In genomic region chr16:85523602-85524364, GRCh38 we compare ENCODE assay signal across 11 cellular contexts.
A peak's percentile ranks its signal among the peaks of the same experiment; 100 is the strongest.
DNase-seq lines count a peak whose midpoint lies in the region; ATAC-seq, FAIRE-seq and TF ChIP-seq lines count a peak whose summit lies in the region.
"Had no signal": no experiment of that assay in that cellular context is flagged by ENCODE, and none has a peak within 500 bp of the region (broad histone marks: within the 10 kb centered on the region; RNA-seq: fewer than 3 reads in every experiment).

No MANE protein-coding gene starts in this region.

- H3K27ac ChIP-seq in pancreas: peak overlapping the region in 2 of 4 donors; percentile 27 to 41

- H3K9me3 ChIP-seq in pancreas: no peaks in the 10 kb centered on the region

- no peak overlapping the region for H3K4me3 Mint-ChIP-seq in activated CD8-positive, alpha-beta T cell treated with anti-CD3 and anti-CD28 coated beads, Interleukin-2, amount 10 ng/mL, durations not matched to agents 7 days and 5 days
- H3K4me3 Mint-ChIP-seq in stimulated activated naive B cell treated with anti-CD40 and anti-IgM and Interleukin-4, amounts not matched to agents 10 μg/mL and 1 μg/mL and 100 μg/mL, for 72 hours: no peak overlapping the region
- H3K4me3 Mint-ChIP-seq: dendritic cell treated with granulocyte-macrophage colony-stimulating factor and Interleukin-4, amounts not matched to agents 40 ng/mL and 50 ng/mL, for 4 days; neural crest cell had no signal

- H3K36me3 ChIP-seq in pancreas: no peaks in the 10 kb centered on the region

- no peaks in the 10 kb centered on the region for H3K36me3 Mint-ChIP-seq in activated CD8-positive, alpha-beta T cell treated with anti-CD3 and anti-CD28 coated beads, Interleukin-2, amount 10 ng/mL, durations not matched to agents 7 days and 5 days (ENCODE audit: low read depth)
- H3K36me3 Mint-ChIP-seq in stimulated activated naive B cell treated with anti-CD40 and anti-IgM and Interleukin-4, amounts not matched to agents 10 μg/mL and 1 μg/mL and 100 μg/mL, for 72 hours: no peaks in the 10 kb centered on the region

- no peak overlapping the region for H3K4me3 ChIP-seq in pancreas

- CTCF ChIA-PET in activated CD8-positive, alpha-beta T cell treated with anti-CD3 and anti-CD28 coated beads, Interleukin-2, amount 10 ng/mL, durations not matched to agents 7 days and 5 days (lab: Charles Lee): no interaction called here

- no peaks in the 10 kb centered on the region for H3K27me3 ChIP-seq in pancreas

- no peak for TF ChIP-seq CTCF in pancreas (IDR thresholded peaks at IDR 0.05)

- POLR2A ChIA-PET in activated CD8-positive, alpha-beta T cell treated with anti-CD3 and anti-CD28 coated beads, Interleukin-2, amount 10 ng/mL, durations not matched to agents 7 days and 5 days (lab: Charles Lee): no interaction called here

- no peaks in the 10 kb centered on the region for H3K27me3 Mint-ChIP-seq in activated CD8-positive, alpha-beta T cell treated with anti-CD3 and anti-CD28 coated beads, Interleukin-2, amount 10 ng/mL, durations not matched to agents 7 days and 5 days (ENCODE audit: low read depth)
- peaks cover 17 to 23% of the 10 kb centered on the region in 2 donors for H3K27me3 Mint-ChIP-seq in stimulated activated naive B cell treated with anti-CD40 and anti-IgM and Interleukin-4, amounts not matched to agents 10 μg/mL and 1 μg/mL and 100 μg/mL, for 72 hours

- FAIRE-seq in pancreas (lab: Jason Lieb, UNC): no peak
- FAIRE-seq: GM18507 had no signal

- intact Hi-C loops in pancreas (cut with DNase I): no loop called here

- no peaks in the 10 kb centered on the region for H3K4me1 Mint-ChIP-seq in activated CD8-positive, alpha-beta T cell treated with anti-CD3 and anti-CD28 coated beads, Interleukin-2, amount 10 ng/mL, durations not matched to agents 7 days and 5 days (ENCODE audit: low read depth)
- H3K4me1 Mint-ChIP-seq in stimulated activated naive B cell treated with anti-CD40 and anti-IgM and Interleukin-4, amounts not matched to agents 10 μg/mL and 1 μg/mL and 100 μg/mL, for 72 hours: peaks cover 0 to 7% of the 10 kb centered on the region in 2 donors

- H3K4me1 ChIP-seq in pancreas: peaks cover 28 to 38% (median 32%) of the 10 kb centered on the region in 3 donors

- peak; percentile 47 to 77 (median 70) for ATAC-seq in pancreas
- ATAC-seq in GM21381 (IDR thresholded peaks at IDR 0.05; ENCODE audit: unreplicated experiment): no peak
- no peak for ATAC-seq in activated CD8-positive, alpha-beta T cell treated with anti-CD3 and anti-CD28 coated beads, Interleukin-2, amount 10 ng/mL, durations not matched to agents 7 days and 5 days
- ATAC-seq in stimulated activated naive B cell treated with anti-CD40 and anti-IgM and Interleukin-4, amounts not matched to agents 10 μg/mL and 1 μg/mL and 100 μg/mL, for 72 hours (replicated peaks): no peak

- H3K27ac Mint-ChIP-seq in activated CD8-positive, alpha-beta T cell treated with anti-CD3 and anti-CD28 coated beads, Interleukin-2, amount 10 ng/mL, durations not matched to agents 7 days and 5 days: no peak overlapping the region
- H3K27ac Mint-ChIP-seq in stimulated activated naive B cell treated with anti-CD40 and anti-IgM and Interleukin-4, amounts not matched to agents 10 μg/mL and 1 μg/mL and 100 μg/mL, for 72 hours: no peak overlapping the region
- H3K27ac Mint-ChIP-seq: dendritic cell treated with granulocyte-macrophage colony-stimulating factor and Interleukin-4, amounts not matched to agents 40 ng/mL and 50 ng/mL, for 4 days had no signal

- peak; percentile 89 for DNase-seq in ELF-1 (ENCODE audit: low read depth, low spot score)
- peak; percentile 46 for DNase-seq in NCI-H510A treated with DMSO at 0.1 percent for 48 hours (lab: John Stamatoyannopoulos, UW)
- peak; percentile 31 for DNase-seq in fibroblast of gingiva (ENCODE audit: low read depth)
- peak in 5 of 6 donors; percentile 48 to 91 (median 80) for DNase-seq in pancreas
- no peak for DNase-seq in activated CD8-positive, alpha-beta T cell treated with anti-CD3 and anti-CD28 coated beads, Interleukin-2, amount 10 ng/mL, durations not matched to agents 7 days and 5 days
- no peak for DNase-seq in stimulated activated naive B cell treated with anti-CD40 and anti-IgM and Interleukin-4, amounts not matched to agents 10 μg/mL and 1 μg/mL and 100 μg/mL, for 72 hours
- DNase-seq in SW 1271 (lab: John Stamatoyannopoulos, UW): no peak

- WGBS in pancreas, 2 donors: 37 to 45% methylated on average over 22 of the region's 22 CpGs

- no peaks in the 10 kb centered on the region for H3K9me3 Mint-ChIP-seq in activated CD8-positive, alpha-beta T cell treated with anti-CD3 and anti-CD28 coated beads, Interleukin-2, amount 10 ng/mL, durations not matched to agents 7 days and 5 days (ENCODE audit: insufficient read depth)
- peaks cover 5 to 7% of the 10 kb centered on the region in 2 donors for H3K9me3 Mint-ChIP-seq in stimulated activated naive B cell treated with anti-CD40 and anti-IgM and Interleukin-4, amounts not matched to agents 10 μg/mL and 1 μg/mL and 100 μg/mL, for 72 hours
- H3K9me3 Mint-ChIP-seq: dendritic cell treated with granulocyte-macrophage colony-stimulating factor and Interleukin-4, amounts not matched to agents 40 ng/mL and 50 ng/mL, for 4 days had no signal

Comparison
In these comparisons a context has a peak if more than half of its experiments do, and no peak if none do; other contexts are left out.
1. DNase-seq: peak in ELF-1 (single experiment), NCI-H510A treated with DMSO at 0.1 percent for 48 hours (single experiment), fibroblast of gingiva (single experiment) and pancreas (5 of 6); none in activated CD8-positive, alpha-beta T cell treated with anti-CD3 and anti-CD28 coated beads, Interleukin-2, amount 10 ng/mL, durations not matched to agents 7 days and 5 days (single experiment), stimulated activated naive B cell treated with anti-CD40 and anti-IgM and Interleukin-4, amounts not matched to agents 10 μg/mL and 1 μg/mL and 100 μg/mL, for 72 hours (single experiment) and SW 1271 (0 of 2).
2. ATAC-seq: peak in pancreas (4 of 4); none in GM21381 (single experiment), activated CD8-positive, alpha-beta T cell treated with anti-CD3 and anti-CD28 coated beads, Interleukin-2, amount 10 ng/mL, durations not matched to agents 7 days and 5 days (single experiment) and stimulated activated naive B cell treated with anti-CD40 and anti-IgM and Interleukin-4, amounts not matched to agents 10 μg/mL and 1 μg/mL and 100 μg/mL, for 72 hours (0 of 2).